ENCODE assay signal across 16 cellular contexts in genomic region chrX:47587091-47587891, GRCh38. TPM values are rescaled to one million over a fixed set of nuclear protein-coding genes. Genes with fewer than 3 reads are reported as not detected.
DNase-seq lines count a peak whose midpoint lies in the region; ATAC-seq and TF ChIP-seq lines count a peak whose summit lies in the region.
"Had no signal": no experiment of that assay in that cellular context is flagged by ENCODE, and none has a peak within 500 bp of the region (broad histone marks: within the 10 kb centered on the region; RNA-seq: fewer than 3 reads in every experiment).

No MANE protein-coding gene starts in this region.

- no peaks in the 10 kb centered on the region; the same call in 1 of the 2 replicates for H3K36me3 ChIP-seq in GM23248 (ENCODE audit: low read depth)
- H3K36me3 ChIP-seq in HAP-1 (replicated peaks): peaks cover 16% of the 10 kb centered on the region

- H3F3A ChIP-seq in GM23248 (ENCODE audit: insufficient read depth): peaks cover 21% of the 10 kb centered on the region; the same call in 1 of the 2 replicates

- WGBS in GM23248 (ENCODE audit: low coverage in 1 of 2, low lambda C conversion rate in 2 of 2, missing lambda C conversion rate in 2 of 2), 2 experiments: 46 to 51% methylated on average over 4 of the region's 4 CpGs

- DNase-seq in GM23248 (peak; percentile 47), amniotic epithelial cell (ENCODE audit: low read depth) (peak; percentile 65), epithelial cell of esophagus (ENCODE audit: low read depth) (peak; percentile 46), mesenteric fat pad (ENCODE audit: low spot score) (peak; percentile 43), SHP77 treated with DMSO at 0.1 percent for 48 hours (lab: John Stamatoyannopoulos, UW) (no peak), HAP-1 (ENCODE audit: low spot score in 2 of 2) (no peak), amniotic stem cell (lab: John Stamatoyannopoulos, UW) (no peak)
- DNase-seq: AML-193; DMS79; NCI-H1048; NCI-H2107; NCI-H345; NCI-H526 treated with DMSO at 0.1 percent for 48 hours; NK-92 treated with Interleukin-12 subunit alpha and Interleukin-12 subunit beta, amount 100 ng/mL, for 24 hours had no signal

- no peak overlapping the region for H3K9ac ChIP-seq in GM23248

- H3K27me3 ChIP-seq in GM23248 (replicated peaks; ENCODE audit: insufficient read depth) (no peaks in the 10 kb centered on the region), HAP-1 (ENCODE audit: low read depth) (no peaks in the 10 kb centered on the region)

- H3K4me3 ChIP-seq in GM23248 (no peak overlapping the region), epithelial cell of esophagus (ENCODE audit: low read length) (no peak overlapping the region), HAP-1 (no peak overlapping the region)

- no peak for ATAC-seq in HG03571 (IDR thresholded peaks at IDR 0.05; ENCODE audit: unreplicated experiment)

- H3K79me2 ChIP-seq in GM23248 (ENCODE audit: insufficient read depth): peaks cover 24% of the 10 kb centered on the region

- in situ Hi-C loops in GM23248 (cut with MboI): no loop called here
- in situ Hi-C loops in HAP-1 (cut with MboI; ENCODE audit: low sequenced_read_pairs): no loop called here

- no peak overlapping the region for H3K27ac ChIP-seq in GM23248

- H3K9me3 ChIP-seq in GM23248 (ENCODE audit: low read depth) (no peaks in the 10 kb centered on the region), HAP-1 (no peaks in the 10 kb centered on the region)

- TF ChIP-seq CTCF in epithelial cell of esophagus (IDR thresholded peaks at IDR 0.05; ENCODE audit: insufficient read depth, low read depth, low read length, missing control alignments): no peak

- no peak overlapping the region for H3K4me2 ChIP-seq in GM23248 (ENCODE audit: unreplicated experiment)

- no peak overlapping the region for H2AFZ ChIP-seq in GM23248

- H4K20me1 ChIP-seq in GM23248 (ENCODE audit: insufficient read depth): no peaks in the 10 kb centered on the region

- no peaks in the 10 kb centered on the region for H3K4me1 ChIP-seq in GM23248 (ENCODE audit: insufficient read depth)
- H3K4me1 ChIP-seq in HAP-1: no peaks in the 10 kb centered on the region

- H3K9me2 ChIP-seq in GM23248 (ENCODE audit: insufficient read depth): no peaks in the 10 kb centered on the region

RNA-seq across cellular contexts. Expression of gene TIMP1, which starts 5.1 kb away (rescaled TPM):
- total RNA-seq in GM23248 (2014; rRNA removed; shearing (Covaris generic)): 2,871 and 4,277 TPM in 2 replicates
- polyA plus RNA-seq in GM23248 (2016; fragmentation: Nextera tagmentation; extraction: Ambion mirVana): 13,908 and 14,059 TPM in 2 replicates
- 410 TPM for total RNA-seq in mesenteric fat pad

RNA-seq across cellular contexts. Expression of gene ARAF, which starts 26.3 kb away (rescaled TPM):
- 21.4 and 32.0 TPM in 2 replicates for total RNA-seq in GM23248 (2014; rRNA removed; shearing (Covaris generic))
- 74.8 and 78.0 TPM in 2 replicates for polyA plus RNA-seq in GM23248 (2016; fragmentation: Nextera tagmentation; extraction: Ambion mirVana)
- 70.9 TPM for total RNA-seq in mesenteric fat pad

RNA-seq across cellular contexts. Expression of gene SYN1, which starts 32.4 kb away (rescaled TPM):
- not detected in 2 replicates for total RNA-seq in GM23248 (2014; rRNA removed; shearing (Covaris generic))
- 0.32 and 0.34 TPM in 2 replicates for polyA plus RNA-seq in GM23248 (2016; fragmentation: Nextera tagmentation; extraction: Ambion mirVana)
- total RNA-seq in mesenteric fat pad: not detected
- total RNA-seq: HT-29 had no signal

RNA-seq across cellular contexts. Expression of gene CFP, which starts 42.4 kb away (rescaled TPM):
- 1.4 TPM in 1 of 2 replicates, not detected in the other for total RNA-seq in GM23248 (2014; rRNA removed; shearing (Covaris generic))
- 0.15 TPM in 1 of 2 replicates, not detected in the other for polyA plus RNA-seq in GM23248 (2016; fragmentation: Nextera tagmentation; extraction: Ambion mirVana)
- 11.8 TPM for total RNA-seq in mesenteric fat pad

Comparison
In these comparisons a context has a peak if more than half of its experiments do, and no peak if none do; other contexts are left out.
1. DNase-seq: peak in GM23248 (single experiment), amniotic epithelial cell (single experiment), epithelial cell of esophagus (single experiment) and mesenteric fat pad (single experiment); none in SHP77 treated with DMSO at 0.1 percent for 48 hours (single experiment), HAP-1 (0 of 2) and amniotic stem cell (single experiment).